In genomic region chr11:117092951-117093590, GRCh38 we compare ENCODE assay signal across 11 cellular contexts. TPM values are rescaled to one million over a fixed set of nuclear protein-coding genes. Genes with fewer than 3 reads are reported as not detected.
DNase-seq lines count a peak whose midpoint lies in the region; ATAC-seq and TF ChIP-seq lines count a peak whose summit lies in the region.
"Had no signal": no experiment of that assay in that cellular context is flagged by ENCODE, and none has a peak within 500 bp of the region (broad histone marks: within the 10 kb centered on the region; RNA-seq: fewer than 3 reads in every experiment).

No MANE protein-coding gene starts in this region.

- H3K4me3 Mint-ChIP-seq in stimulated activated naive B cell treated with anti-CD40 and anti-IgM and Interleukin-4, amounts not matched to agents 10 μg/mL and 1 μg/mL and 100 μg/mL, for 72 hours: peak overlapping the region; percentile 26

- DNase-seq in ascending aorta (ENCODE audit: low spot score in 2 of 2) (no peak), NCI-H748 (lab: John Stamatoyannopoulos, UW; ENCODE audit: unreplicated experiment) (no peak), lower leg skin (ENCODE audit: low spot score in 2 of 2) (no peak), WERI-Rb-1 (no peak)
- DNase-seq in stimulated activated naive B cell treated with anti-CD40 and anti-IgM and Interleukin-4, amounts not matched to agents 10 μg/mL and 1 μg/mL and 100 μg/mL, for 72 hours: no peak
- DNase-seq: activated CD4-positive, CD25-positive, alpha-beta regulatory T cell treated with anti-CD3 and anti-CD28 coated beads, Interleukin-2, amount 50 U/mL, for 72 hours; esophagus squamous epithelium; stimulated activated naive CD4-positive, alpha-beta T cell treated with Interleukin-2 at 50 U/mL for 16 hours had no signal

- POLR2A ChIA-PET in HEK293 (lab: Yijun Ruan, JAX): no interaction called here

- no peak for TF ChIP-seq CTCF in HEK293 (tag by site-specific recombination; IDR thresholded peaks at IDR 0.05)
- no peak for TF ChIP-seq CTCF in ascending aorta (IDR thresholded peaks at IDR 0.05)
- no peak for TF ChIP-seq CTCF in lower leg skin (IDR thresholded peaks at IDR 0.05)
- no peak for TF ChIP-seq CTCF in WERI-Rb-1 (IDR thresholded peaks at IDR 0.05; ENCODE audit: low read depth, low read length)

- H3K27me3 Mint-ChIP-seq in stimulated activated naive B cell treated with anti-CD40 and anti-IgM and Interleukin-4, amounts not matched to agents 10 μg/mL and 1 μg/mL and 100 μg/mL, for 72 hours: no peaks in the 10 kb centered on the region

- WGBS in lower leg skin, 2 donors: 70 to 74% methylated on average over 5 of the region's 5 CpGs

- H3K9me3 ChIP-seq in HEK293 (ENCODE audit: control insufficient read depth, insufficient read depth, low read depth, low read length) (no peaks in the 10 kb centered on the region), ascending aorta (no peaks in the 10 kb centered on the region), WERI-Rb-1 (ENCODE audit: severe bottlenecking) (no peaks in the 10 kb centered on the region)
- H3K9me3 ChIP-seq: esophagus squamous epithelium, neutrophil had no signal

- intact Hi-C loops in ascending aorta (cut with DNase I) (no loop called here), lower leg skin (cut with DNase I; ENCODE audit: low total_unique reads) (no loop called here)

- peaks cover 4 to 8% of the 10 kb centered on the region in 2 donors for H3K9me3 Mint-ChIP-seq in stimulated activated naive B cell treated with anti-CD40 and anti-IgM and Interleukin-4, amounts not matched to agents 10 μg/mL and 1 μg/mL and 100 μg/mL, for 72 hours

- CTCF ChIA-PET in HEK293 (lab: Yijun Ruan, JAX): interaction anchor here (0.8 to 1.4 kb wide), 3 partner anchors 10 to 198 kb away, joined by 3 to 4 read pairs (median 3); no protein-coding TSS in a partner anchor

- H3K27ac ChIP-seq in HEK293 (ENCODE audit: extremely low read depth, low read depth, low read length) (no peak overlapping the region), ascending aorta (peak overlapping the region; percentile 46 to 73), WERI-Rb-1 (no peak overlapping the region)
- H3K27ac ChIP-seq: neutrophil had no signal

- H3K4me1 ChIP-seq in HEK293 (ENCODE audit: control insufficient read depth, insufficient read depth, low read length): no peaks in the 10 kb centered on the region
- peaks cover 8 to 58% of the 10 kb centered on the region in 2 donors for H3K4me1 ChIP-seq in ascending aorta

- peak; percentile 50 for ATAC-seq in GM18502 (IDR thresholded peaks at IDR 0.05; ENCODE audit: poor library complexity, unreplicated experiment)
- peak; percentile 26 to 44 for ATAC-seq in stimulated activated naive B cell treated with anti-CD40 and anti-IgM and Interleukin-4, amounts not matched to agents 10 μg/mL and 1 μg/mL and 100 μg/mL, for 72 hours (replicated peaks)

- H3K36me3 Mint-ChIP-seq in stimulated activated naive B cell treated with anti-CD40 and anti-IgM and Interleukin-4, amounts not matched to agents 10 μg/mL and 1 μg/mL and 100 μg/mL, for 72 hours: peaks cover 11 to 13% of the 10 kb centered on the region in 2 donors

- H3K36me3 ChIP-seq in HEK293 (ENCODE audit: control insufficient read depth in 2 of 2, insufficient read depth in 1 of 2, low read length in 2 of 2) (no peaks in the 10 kb centered on the region), ascending aorta (no peaks in the 10 kb centered on the region), WERI-Rb-1 (0 out of 2 replicates have a peak, but pooled peaks cover 2% of the 10 kb centered on the region)
- H3K36me3 ChIP-seq: esophagus squamous epithelium, neutrophil had no signal

- H3K27me3 ChIP-seq in ascending aorta (no peaks in the 10 kb centered on the region), WERI-Rb-1 (ENCODE audit: insufficient read depth, low read depth, severe bottlenecking) (no peaks in the 10 kb centered on the region)
- H3K27me3 ChIP-seq: esophagus squamous epithelium, neutrophil had no signal

- H3K4me3 ChIP-seq in HEK293 (ENCODE audit: low read depth, low read length): no peak overlapping the region
- H3K4me3 ChIP-seq in ascending aorta: peak overlapping the region in 1 of 2 donors; percentile 27
- no peak overlapping the region for H3K4me3 ChIP-seq in lower leg skin (ENCODE audit: low read depth, poor library complexity, severe bottlenecking)
- H3K4me3 ChIP-seq in WERI-Rb-1 (ENCODE audit: low read depth, low read length): no peak overlapping the region
- H3K4me3 ChIP-seq: esophagus squamous epithelium had no signal

- H3K27ac Mint-ChIP-seq in stimulated activated naive B cell treated with anti-CD40 and anti-IgM and Interleukin-4, amounts not matched to agents 10 μg/mL and 1 μg/mL and 100 μg/mL, for 72 hours: peak overlapping the region; percentile 51

- peaks cover 61 to 83% of the 10 kb centered on the region in 2 donors for H3K4me1 Mint-ChIP-seq in stimulated activated naive B cell treated with anti-CD40 and anti-IgM and Interleukin-4, amounts not matched to agents 10 μg/mL and 1 μg/mL and 100 μg/mL, for 72 hours

- TF ChIP-seq POLR2A in lower leg skin (IDR thresholded peaks at IDR 0.05): no peak

TF ChIP-seq in HEK293, 187 proteins besides CTCF, POLR2A, EP300 and RAD21:
- TF ChIP-seq PRDM1 (tag by site-specific recombination; IDR thresholded peaks at IDR 0.05) (peak; percentile 59; the same call in 1 of the 2 replicates), ZBTB21 (tag by site-specific recombination; IDR thresholded peaks at IDR 0.05) (no peak)
TF ChIP-seq in HEK293: peak in this region for 1.

RNA-seq across cellular contexts. Expression of gene SIK3, which starts 5.2 kb away (rescaled TPM):
- total RNA-seq in ascending aorta (22.5 TPM), lower leg skin (10 to 100 TPM; 26.7 to 37.5 (median 30.1) TPM)

RNA-seq across cellular contexts. Expression of gene PAFAH1B2, which starts 51.0 kb away (rescaled TPM):
- total RNA-seq in ascending aorta (60.7 TPM), lower leg skin (10 to 100 TPM; 49.1 to 72.4 (median 62.5) TPM)

Comparison
In these comparisons a context has a peak if more than half of its experiments do, and no peak if none do; other contexts are left out.
1. H3K27ac ChIP-seq: peak in ascending aorta (2 of 2); none in HEK293 (single experiment) and WERI-Rb-1 (single experiment).